In genomic region chr3:108014943-108015342, GRCh38 we compare ENCODE assay signal across 2 cellular contexts.
TF ChIP-seq lines count a peak whose summit lies in the region.

No MANE protein-coding gene starts in this region.

TF ChIP-seq in GM23338, 12 proteins besides CTCF, POLR2A, EP300 and RAD21:
- TF ChIP-seq ZNF114 (CRISPR knock-in tag; IDR thresholded peaks at IDR 0.05) = no peak
- TF ChIP-seq ZNF462 (CRISPR knock-in tag; IDR thresholded peaks at IDR 0.05) = no peak
- no peak for TF ChIP-seq EZH2 (IDR thresholded peaks at IDR 0.05; ENCODE audit: low read depth, unreplicated experiment)
- no peak for TF ChIP-seq EZH2phosphoT487 (IDR thresholded peaks at IDR 0.05; ENCODE audit: unreplicated experiment)
- TF ChIP-seq STAT1 (IDR thresholded peaks at IDR 0.05; ENCODE audit: unreplicated experiment) = no peak
- TF ChIP-seq NANOG (IDR thresholded peaks at IDR 0.05; ENCODE audit: borderline replicate concordance) = no peak
- TF ChIP-seq, protein P1, sequence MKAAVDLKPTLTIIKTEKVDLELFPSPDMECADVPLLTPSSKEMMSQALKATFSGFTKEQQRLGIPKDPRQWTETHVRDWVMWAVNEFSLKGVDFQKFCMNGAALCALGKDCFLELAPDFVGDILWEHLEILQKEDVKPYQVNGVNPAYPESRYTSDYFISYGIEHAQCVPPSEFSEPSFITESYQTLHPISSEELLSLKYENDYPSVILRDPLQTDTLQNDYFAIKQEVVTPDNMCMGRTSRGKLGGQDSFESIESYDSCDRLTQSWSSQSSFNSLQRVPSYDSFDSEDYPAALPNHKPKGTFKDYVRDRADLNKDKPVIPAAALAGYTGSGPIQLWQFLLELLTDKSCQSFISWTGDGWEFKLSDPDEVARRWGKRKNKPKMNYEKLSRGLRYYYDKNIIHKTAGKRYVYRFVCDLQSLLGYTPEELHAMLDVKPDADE (IDR thresholded peaks at IDR 0.05) = no peak
- TF ChIP-seq ZNF331 (CRISPR knock-in tag; IDR thresholded peaks at IDR 0.05; ENCODE audit: low read depth) = no peak
- no peak for TF ChIP-seq JUNB (IDR thresholded peaks at IDR 0.05; ENCODE audit: unreplicated experiment)
- no peak for TF ChIP-seq CREB1 (CRISPR knock-in tag; IDR thresholded peaks at IDR 0.05; ENCODE audit: low read depth)
- TF ChIP-seq POLR2AphosphoS5 (IDR thresholded peaks at IDR 0.05; ENCODE audit: low read depth) = no peak
- TF ChIP-seq REST (IDR thresholded peaks at IDR 0.05; ENCODE audit: unreplicated experiment) = no peak

TF ChIP-seq in H1, 55 proteins besides CTCF, POLR2A, EP300 and RAD21:
- TF ChIP-seq RFX5 (IDR thresholded peaks at IDR 0.05; ENCODE audit: borderline replicate concordance, low read depth, low read length) = no peak
- no peak for TF ChIP-seq HDAC6 (IDR thresholded peaks at IDR 0.05; ENCODE audit: low read depth, low read length)
- no peak for TF ChIP-seq TBP (IDR thresholded peaks at IDR 0.05; ENCODE audit: low read depth, low read length)
- TF ChIP-seq ZNF274 (IDR thresholded peaks at IDR 0.05; ENCODE audit: borderline replicate concordance, extremely low read depth, low read length) = no peak
- TF ChIP-seq POU5F1 (IDR thresholded peaks at IDR 0.05; ENCODE audit: low read depth, low read length) = no peak
- TF ChIP-seq JUN (IDR thresholded peaks at IDR 0.05; ENCODE audit: low read depth, low read length) = no peak
- no peak for TF ChIP-seq RBBP5 (IDR thresholded peaks at IDR 0.05; ENCODE audit: borderline replicate concordance, low read depth, low read length)
- no peak for TF ChIP-seq PHF8 (conservative IDR thresholded peaks at IDR 0.05; ENCODE audit: low read depth, low read length)
TF ChIP-seq in H1: peak in this region for 0.
